10 cellular contexts compared by ENCODE assay signal in the genomic region with DNA sequence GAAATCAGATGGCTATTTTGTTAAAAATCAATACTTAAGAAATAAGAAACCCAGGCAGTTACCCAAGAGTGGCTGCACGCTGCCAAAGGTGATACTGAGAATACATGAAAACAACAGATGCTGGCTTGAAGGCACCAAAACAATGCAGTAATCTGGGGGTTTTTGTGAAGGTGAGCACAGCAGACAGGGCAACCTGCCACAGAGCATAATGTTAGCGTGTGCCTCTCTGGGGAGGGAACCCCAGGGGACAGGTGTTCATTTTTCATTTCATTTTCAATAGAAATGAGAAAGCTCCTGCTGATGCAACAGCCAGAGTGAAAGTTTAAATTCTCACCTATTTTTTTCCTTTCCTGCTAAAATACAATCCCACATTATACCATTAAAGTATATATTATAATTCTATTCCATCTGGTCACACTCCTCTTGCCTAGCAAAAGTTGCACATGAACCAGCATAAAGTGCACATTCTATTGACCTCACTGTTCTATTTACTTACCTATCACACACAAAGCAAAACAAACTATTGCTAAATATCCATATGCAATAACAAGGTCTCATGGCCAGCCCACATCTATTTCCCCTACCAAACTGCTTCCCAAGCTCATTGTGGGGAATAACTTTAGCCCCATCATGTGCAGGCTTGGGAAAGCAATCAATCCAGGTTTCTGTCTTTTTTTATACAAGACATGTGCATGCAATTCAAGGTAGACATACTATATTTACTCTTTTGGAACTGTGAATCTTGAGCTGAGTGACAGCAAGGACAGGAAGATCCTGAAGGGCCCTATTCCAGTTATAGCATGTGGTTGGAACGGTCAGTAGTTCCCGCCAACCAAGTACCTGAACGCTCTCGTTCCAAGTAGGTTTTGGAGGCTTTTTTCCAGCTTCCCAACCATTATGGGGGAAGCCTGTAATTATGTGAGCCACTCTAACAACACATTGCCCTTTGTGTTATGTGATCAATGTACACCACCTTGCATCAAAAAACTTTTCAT.
DNase-seq lines count a peak whose midpoint lies in the region; ATAC-seq and TF ChIP-seq lines count a peak whose summit lies in the region.
"Had no signal": no experiment of that assay in that cellular context is flagged by ENCODE, and none has a peak within 500 bp of the region (broad histone marks: within the 10 kb centered on the region; RNA-seq: fewer than 3 reads in every experiment).

No MANE protein-coding gene starts in this region.

- no peaks in the 10 kb centered on the region for H3K27me3 Mint-ChIP-seq in endodermal cell (ENCODE audit: insufficient read depth)

- H3K27ac Mint-ChIP-seq in endodermal cell: no peak overlapping the region

- no peaks in the 10 kb centered on the region for H3K4me1 ChIP-seq in endodermal cell (ENCODE audit: control insufficient read depth, insufficient read depth, low read length)

- peaks cover 54% of the 10 kb centered on the region for H3K36me3 ChIP-seq in endodermal cell (ENCODE audit: control insufficient read depth, insufficient read depth, low read length)

- no peaks in the 10 kb centered on the region for H3K27me3 ChIP-seq in endodermal cell (ENCODE audit: control insufficient read depth, insufficient read depth, low read length, poor library complexity, severe bottlenecking)

- no peak overlapping the region for H3K9ac ChIP-seq in endodermal cell (ENCODE audit: extremely low read depth, low read length, poor library complexity, severe bottlenecking)

- no peak for TF ChIP-seq CTCF in GM12864 (IDR thresholded peaks at IDR 0.05; ENCODE audit: low read depth, low read length, missing control alignments)
- TF ChIP-seq CTCF in endodermal cell (conservative IDR thresholded peaks at IDR 0.05): no peak

- DNase-seq in GM12864 (ENCODE audit: low read depth) (peak; percentile 62), RPMI8226 (peak; percentile 32), SIG-M5 (lab: John Stamatoyannopoulos, UW) (no peak), endodermal cell (no peak), NCI-H510A treated with DMSO at 0.1 percent for 48 hours (lab: John Stamatoyannopoulos, UW) (no peak)
- DNase-seq: activated CD8-positive, alpha-beta memory T cell treated with anti-CD3 and anti-CD28 coated beads, Interleukin-2, amount 50 U/mL, for 4 hours; NCI-H1694 had no signal

- peaks cover 21% of the 10 kb centered on the region for H3K4me1 Mint-ChIP-seq in endodermal cell

- H3K4me3 Mint-ChIP-seq in endodermal cell: no peak overlapping the region

- H3K4me3 ChIP-seq in GM12864 (ENCODE audit: low read depth, low read length): no peak overlapping the region
- H3K4me3 ChIP-seq in endodermal cell (ENCODE audit: low read length): no peak overlapping the region

- ATAC-seq in GM19328 (IDR thresholded peaks at IDR 0.05; ENCODE audit: unreplicated experiment) (peak; percentile 55), HG03064 (IDR thresholded peaks at IDR 0.05; ENCODE audit: low read depth, unreplicated experiment) (peak; percentile 82), GM18858 (IDR thresholded peaks at IDR 0.05; ENCODE audit: unreplicated experiment) (no peak)

- no peak overlapping the region for H3K27ac ChIP-seq in endodermal cell (ENCODE audit: low read depth, low read length)

- no peaks in the 10 kb centered on the region for H3K9me3 ChIP-seq in endodermal cell (ENCODE audit: control insufficient read depth, low read length)

- H3K9me3 Mint-ChIP-seq in endodermal cell: no peaks in the 10 kb centered on the region

- peaks cover 25% of the 10 kb centered on the region for H3K36me3 Mint-ChIP-seq in endodermal cell (ENCODE audit: low read depth)

- 95 to 100% methylated on average over 1 to 6 of the region's 6 CpGs for WGBS in endodermal cell (ENCODE audit: insufficient coverage in 1 of 2, insufficient read length in 1 of 2), 2 experiments

Comparison
In these comparisons a context has a peak if more than half of its experiments do, and no peak if none do; other contexts are left out.
1. DNase-seq: peak in GM12864 (single experiment) and RPMI8226 (single experiment); none in SIG-M5 (single experiment), endodermal cell (single experiment) and NCI-H510A treated with DMSO at 0.1 percent for 48 hours (single experiment).